ENCODE assay signal across 11 cellular contexts in genomic region chr10:69349542-69349888, GRCh38.
DNase-seq lines count a peak whose midpoint lies in the region; ATAC-seq and TF ChIP-seq lines count a peak whose summit lies in the region.
"Had no signal": no experiment of that assay in that cellular context is flagged by ENCODE, and none has a peak within 500 bp of the region (broad histone marks: within the 10 kb centered on the region; RNA-seq: fewer than 3 reads in every experiment).

No MANE protein-coding gene starts in this region.

- H3K9me3 ChIP-seq in muscle layer of duodenum (ENCODE audit: control insufficient read depth in 1 of 2, low read length in 2 of 2) (no peaks in the 10 kb centered on the region), testis (no peaks in the 10 kb centered on the region)

- H3K4me1 ChIP-seq in muscle layer of duodenum (ENCODE audit: control insufficient read depth in 1 of 2, insufficient read depth in 2 of 2, low read length in 2 of 2) (peaks cover 19 to 27% of the 10 kb centered on the region in 2 donors), testis (peaks cover 8% of the 10 kb centered on the region)

- no peak overlapping the region for H3K4me3 ChIP-seq in muscle layer of duodenum (ENCODE audit: low read depth in 1 of 2, low read length in 2 of 2)
- H3K4me3 ChIP-seq in testis = no peak overlapping the region

- no peaks in the 10 kb centered on the region for H3K27me3 ChIP-seq in muscle layer of duodenum (ENCODE audit: low read depth, low read length)
- no peaks in the 10 kb centered on the region for H3K27me3 ChIP-seq in testis

- H3K36me3 ChIP-seq in muscle layer of duodenum (ENCODE audit: control insufficient read depth in 1 of 2, insufficient read depth in 2 of 2, low read length in 2 of 2) = peaks cover 4% of the 10 kb centered on the region in 2 donors
- H3K36me3 ChIP-seq in testis (ENCODE audit: low read depth, missing control alignments) = no peaks in the 10 kb centered on the region

- H3K27ac ChIP-seq in muscle layer of duodenum (ENCODE audit: low read length) (peak overlapping the region; percentile 27), testis (no peak overlapping the region)
- H3K27ac ChIP-seq: KMS-11 had no signal

- no peaks in the 10 kb centered on the region for H3K36me3 Mint-ChIP-seq in natural killer cell
- no peaks in the 10 kb centered on the region for H3K36me3 Mint-ChIP-seq in natural killer cell treated with Interleukin-12 subunit alpha and Interleukin-12 subunit beta and Interleukin-15 and Interleukin-18, amount 100 ng/mL, for 72 hours
- H3K36me3 Mint-ChIP-seq in activated naive CD8-positive, alpha-beta T cell treated with anti-CD3 and anti-CD28 coated beads, Interleukin-2, amount 50 U/mL, for 24 hours (ENCODE audit: low read depth) = peaks cover 66% of the 10 kb centered on the region

- no peak for TF ChIP-seq CTCF in natural killer cell (IDR thresholded peaks at IDR 0.05)
- no peak for TF ChIP-seq CTCF in testis (IDR thresholded peaks at IDR 0.05)

- no peaks in the 10 kb centered on the region for H3K27me3 Mint-ChIP-seq in natural killer cell (ENCODE audit: low read depth in 2 of 2)
- H3K27me3 Mint-ChIP-seq in natural killer cell treated with Interleukin-12 subunit alpha and Interleukin-12 subunit beta and Interleukin-15 and Interleukin-18, amount 100 ng/mL, for 72 hours = no peaks in the 10 kb centered on the region
- no peaks in the 10 kb centered on the region for H3K27me3 Mint-ChIP-seq in activated naive CD8-positive, alpha-beta T cell treated with anti-CD3 and anti-CD28 coated beads, Interleukin-2, amount 50 U/mL, for 24 hours
- H3K27me3 Mint-ChIP-seq: effector memory CD8-positive, alpha-beta T cell had no signal

- H3K4me1 Mint-ChIP-seq in natural killer cell = peaks cover 30 to 46% of the 10 kb centered on the region in 2 donors
- peaks cover 26 to 32% of the 10 kb centered on the region in 2 donors for H3K4me1 Mint-ChIP-seq in natural killer cell treated with Interleukin-12 subunit alpha and Interleukin-12 subunit beta and Interleukin-15 and Interleukin-18, amount 100 ng/mL, for 72 hours (ENCODE audit: low read depth in 2 of 2)
- H3K4me1 Mint-ChIP-seq in activated naive CD8-positive, alpha-beta T cell treated with anti-CD3 and anti-CD28 coated beads, Interleukin-2, amount 50 U/mL, for 24 hours = peaks cover 70% of the 10 kb centered on the region

- peak overlapping the region; percentile 49 to 84 for H3K27ac Mint-ChIP-seq in natural killer cell
- peak overlapping the region in 1 of 2 donors; percentile 60 for H3K27ac Mint-ChIP-seq in natural killer cell treated with Interleukin-12 subunit alpha and Interleukin-12 subunit beta and Interleukin-15 and Interleukin-18, amount 100 ng/mL, for 72 hours
- peak overlapping the region; percentile 87 for H3K27ac Mint-ChIP-seq in activated naive CD8-positive, alpha-beta T cell treated with anti-CD3 and anti-CD28 coated beads, Interleukin-2, amount 50 U/mL, for 24 hours

- intact Hi-C loops in natural killer cell (cut with micrococcal nuclease) (no loop called here), testis (cut with DNase I; ENCODE audit: low total_unique reads) (no loop called here)

- ATAC-seq in natural killer cell = no peak
- no peak for ATAC-seq in natural killer cell treated with Interleukin-12 subunit alpha and Interleukin-12 subunit beta and Interleukin-15 and Interleukin-18, amount 100 ng/mL, for 72 hours
- ATAC-seq in activated naive CD8-positive, alpha-beta T cell treated with anti-CD3 and anti-CD28 coated beads, Interleukin-2, amount 50 U/mL, for 24 hours = peak; percentile 10

- H3K9me3 Mint-ChIP-seq in natural killer cell = no peaks in the 10 kb centered on the region
- H3K9me3 Mint-ChIP-seq in natural killer cell treated with Interleukin-12 subunit alpha and Interleukin-12 subunit beta and Interleukin-15 and Interleukin-18, amount 100 ng/mL, for 72 hours = no peaks in the 10 kb centered on the region
- no peaks in the 10 kb centered on the region for H3K9me3 Mint-ChIP-seq in activated naive CD8-positive, alpha-beta T cell treated with anti-CD3 and anti-CD28 coated beads, Interleukin-2, amount 50 U/mL, for 24 hours
- H3K9me3 Mint-ChIP-seq: effector memory CD8-positive, alpha-beta T cell had no signal

- TF ChIP-seq POLR2A in testis (IDR thresholded peaks at IDR 0.05) = no peak

- H3K4me3 Mint-ChIP-seq in natural killer cell = no peak overlapping the region
- no peak overlapping the region for H3K4me3 Mint-ChIP-seq in natural killer cell treated with Interleukin-12 subunit alpha and Interleukin-12 subunit beta and Interleukin-15 and Interleukin-18, amount 100 ng/mL, for 72 hours
- H3K4me3 Mint-ChIP-seq in activated naive CD8-positive, alpha-beta T cell treated with anti-CD3 and anti-CD28 coated beads, Interleukin-2, amount 50 U/mL, for 24 hours = no peak overlapping the region

- WGBS in testis, 2 donors = 85 to 94% methylated on average over 3 of the region's 3 CpGs

- no peak for DNase-seq in natural killer cell
- no peak for DNase-seq in natural killer cell treated with Interleukin-12 subunit alpha and Interleukin-12 subunit beta and Interleukin-15 and Interleukin-18, amount 100 ng/mL, for 72 hours (ENCODE audit: low spot score)
- DNase-seq in activated naive CD8-positive, alpha-beta T cell treated with anti-CD3 and anti-CD28 coated beads, Interleukin-2, amount 50 U/mL, for 24 hours = no peak
- DNase-seq in RKO (ENCODE audit: low spot score) = no peak
- no peak for DNase-seq in GOT3 (lab: John Stamatoyannopoulos, UW)
- no peak for DNase-seq in testis
- no peak for DNase-seq in GF-D8 (lab: John Stamatoyannopoulos, UW)
- DNase-seq: effector memory CD8-positive, alpha-beta T cell; H7 had no signal
